In the genomic region with DNA sequence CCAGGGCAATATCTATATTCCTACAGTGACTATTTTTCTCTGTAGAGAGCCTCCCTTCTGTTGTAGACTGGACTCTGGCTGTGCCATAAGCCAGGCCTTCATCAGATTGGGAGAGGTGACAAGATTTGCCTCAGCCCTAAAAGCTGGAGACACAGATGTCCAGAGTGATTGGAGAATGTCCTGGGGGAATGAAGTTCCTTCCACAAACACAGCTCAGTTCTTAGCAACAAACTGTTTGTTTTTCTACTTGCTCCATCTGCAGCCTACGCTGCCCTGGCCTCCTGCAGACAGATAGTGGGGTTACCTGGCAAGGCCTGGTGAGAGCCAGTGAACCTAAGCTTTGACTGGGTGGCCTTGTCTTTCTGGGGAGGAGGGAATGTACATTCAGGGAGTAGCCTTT, we compare ENCODE assay signal across 23 cellular contexts.
"Had no signal": no experiment of that assay in that cellular context is flagged by ENCODE, and none has a peak within 500 bp of the region (broad histone marks: within the 10 kb centered on the region; RNA-seq: fewer than 3 reads in every experiment).

No MANE protein-coding gene starts in this region.

- H3K4me3 ChIP-seq: coronary artery, neural progenitor cell, prostate gland, smooth muscle cell, stomach, testis had no signal

- H3K4me2 ChIP-seq: neural progenitor cell, smooth muscle cell had no signal

- ATAC-seq: activated CD4-positive, CD25-positive, alpha-beta regulatory T cell treated with anti-CD3 and anti-CD28 coated beads, Interleukin-2, amount 50 U/mL, for 24 hours; activated naive CD8-positive, alpha-beta T cell treated with anti-CD3 and anti-CD28 coated beads, Interleukin-2, amount 50 U/mL, for 24 hours; left lobe of liver; right cardiac atrium had no signal

- H3K27me3 ChIP-seq: brain microvascular endothelial cell, neural progenitor cell, stomach, testis had no signal

- H3K9ac ChIP-seq: neural progenitor cell had no signal

- H3K9me3 Mint-ChIP-seq: activated CD4-positive, alpha-beta T cell treated with anti-CD3 and anti-CD28 coated beads, Interleukin-2, amount 10 ng/mL, durations not matched to agents 7 days and 5 days; activated naive CD4-positive, alpha-beta T cell treated with anti-CD3 and anti-CD28 coated beads, Interleukin-2, amount 10 ng/mL, durations not matched to agents 7 days and 5 days; activated naive CD8-positive, alpha-beta T cell treated with anti-CD3 and anti-CD28 coated beads, Interleukin-2, amount 50 U/mL, for 24 hours; central memory CD8-positive, alpha-beta T cell; neural progenitor cell had no signal

- DNase-seq: activated CD4-positive, alpha-beta T cell treated with anti-CD3 and anti-CD28 coated beads, Interleukin-2, amount 10 ng/mL, durations not matched to agents 7 days and 5 days; activated CD8-positive, alpha-beta memory T cell treated with anti-CD3 and anti-CD28 coated beads for 24 hours; activated CD8-positive, alpha-beta memory T cell treated with anti-CD3 and anti-CD28 coated beads, Interleukin-2, amount 50 U/mL, for 48 hours; activated effector memory CD4-positive, alpha-beta T cell treated with Interleukin-2 at 50 U/mL for 16 hours; activated naive CD4-positive, alpha-beta T cell treated with anti-CD3 and anti-CD28 coated beads, Interleukin-2, amount 10 ng/mL, durations not matched to agents 7 days and 5 days; activated naive CD8-positive, alpha-beta T cell treated with anti-CD3 and anti-CD28 coated beads, Interleukin-2, amount 50 U/mL, for 24 hours; activated T-cell treated with anti-CD3 and anti-CD28 coated beads, Interleukin-2, amount 50 U/mL, for 48 hours; aorta; brain microvascular endothelial cell; effector memory CD4-positive, alpha-beta T cell; right cardiac atrium; stimulated activated CD4-positive, alpha-beta T cell treated with anti-CD3 and anti-CD28 coated beads, Interleukin-4, amount 100 ng/mL, for 1 hour; stomach; T-helper 1 cell; T1000; testis had no signal

- H3K4me1 ChIP-seq: prostate gland had no signal

- H3K9me3 ChIP-seq: prostate gland, stomach, testis had no signal

- H3K36me3 ChIP-seq: brain microvascular endothelial cell, neural progenitor cell, prostate gland had no signal

- H3K36me3 Mint-ChIP-seq: activated naive CD4-positive, alpha-beta T cell treated with anti-CD3 and anti-CD28 coated beads, Interleukin-2, amount 10 ng/mL, durations not matched to agents 7 days and 5 days had no signal

- H3K4me3 Mint-ChIP-seq: activated CD4-positive, alpha-beta T cell treated with anti-CD3 and anti-CD28 coated beads, Interleukin-2, amount 10 ng/mL, durations not matched to agents 7 days and 5 days; activated naive CD4-positive, alpha-beta T cell treated with anti-CD3 and anti-CD28 coated beads, Interleukin-2, amount 10 ng/mL, durations not matched to agents 7 days and 5 days; activated naive CD8-positive, alpha-beta T cell treated with anti-CD3 and anti-CD28 coated beads, Interleukin-2, amount 50 U/mL, for 24 hours; central memory CD8-positive, alpha-beta T cell; neural progenitor cell had no signal

- H3K4me1 Mint-ChIP-seq: activated CD4-positive, alpha-beta T cell treated with anti-CD3 and anti-CD28 coated beads, Interleukin-2, amount 10 ng/mL, durations not matched to agents 7 days and 5 days; activated naive CD4-positive, alpha-beta T cell treated with anti-CD3 and anti-CD28 coated beads, Interleukin-2, amount 10 ng/mL, durations not matched to agents 7 days and 5 days; activated naive CD8-positive, alpha-beta T cell treated with anti-CD3 and anti-CD28 coated beads, Interleukin-2, amount 50 U/mL, for 24 hours; central memory CD8-positive, alpha-beta T cell had no signal

- H3K27ac Mint-ChIP-seq: activated CD4-positive, alpha-beta T cell treated with anti-CD3 and anti-CD28 coated beads, Interleukin-2, amount 10 ng/mL, durations not matched to agents 7 days and 5 days; activated naive CD4-positive, alpha-beta T cell treated with anti-CD3 and anti-CD28 coated beads, Interleukin-2, amount 10 ng/mL, durations not matched to agents 7 days and 5 days; activated naive CD8-positive, alpha-beta T cell treated with anti-CD3 and anti-CD28 coated beads, Interleukin-2, amount 50 U/mL, for 24 hours; neural progenitor cell had no signal

- H3K27ac ChIP-seq: brain microvascular endothelial cell, coronary artery, neural progenitor cell, prostate gland, stomach, testis had no signal

- H2AFZ ChIP-seq: neural progenitor cell had no signal

- H3K27me3 Mint-ChIP-seq: activated CD4-positive, alpha-beta T cell treated with anti-CD3 and anti-CD28 coated beads, Interleukin-2, amount 10 ng/mL, durations not matched to agents 7 days and 5 days; activated naive CD4-positive, alpha-beta T cell treated with anti-CD3 and anti-CD28 coated beads, Interleukin-2, amount 10 ng/mL, durations not matched to agents 7 days and 5 days; activated naive CD8-positive, alpha-beta T cell treated with anti-CD3 and anti-CD28 coated beads, Interleukin-2, amount 50 U/mL, for 24 hours; central memory CD8-positive, alpha-beta T cell had no signal
